ENCODE assay signal across 20 cellular contexts in genomic region chr17:61794792-61795191, GRCh38.
"Had no signal": no experiment of that assay in that cellular context is flagged by ENCODE, and none has a peak within 500 bp of the region (broad histone marks: within the 10 kb centered on the region; RNA-seq: fewer than 3 reads in every experiment).

No MANE protein-coding gene starts in this region.

- H3K27ac ChIP-seq: SJCRH30 had no signal

- H3K9me3 ChIP-seq: MG63, SJCRH30 had no signal

- DNase-seq: Karpas-422, KG1, MG63, NCI-H1092, NCI-H1105 treated with DMSO at 0.1 percent for 48 hours, NCI-H1417 treated with DMSO at 0.1 percent for 48 hours, NCI-H146, NCI-H1694 treated with DMSO at 0.1 percent for 48 hours, NCI-H1930, NCI-H2081, NCI-H2107, NCI-H2227 treated with DMSO at 0.1 percent for 48 hours, NCI-H524, NCI-H526 treated with DMSO at 0.1 percent for 48 hours, NCI-H774, SHP77 treated with DMSO at 0.1 percent for 48 hours, SJCRH30 had no signal

- H3K4me1 ChIP-seq: SJCRH30 had no signal

- ATAC-seq: Panc1, Right ventricle myocardium inferior, SK-N-SH treated with all-trans-retinoic acid at 6 μM for 48 hours had no signal

- H3K27me3 ChIP-seq: MG63, SJCRH30 had no signal

- H3K4me3 ChIP-seq: MG63, SJCRH30 had no signal
